Comparison of ENCODE assay signal across 19 cellular contexts in genomic region chr9:79700607-79701330, GRCh38.
A peak's percentile ranks its signal among the peaks of the same experiment; 100 is the strongest.
DNase-seq lines count a peak whose midpoint lies in the region; ATAC-seq and TF ChIP-seq lines count a peak whose summit lies in the region.
"Had no signal": no experiment of that assay in that cellular context is flagged by ENCODE, and none has a peak within 500 bp of the region (broad histone marks: within the 10 kb centered on the region; RNA-seq: fewer than 3 reads in every experiment).

No MANE protein-coding gene starts in this region.

- H3K36me3 Mint-ChIP-seq in endodermal cell (ENCODE audit: low read depth), result peaks cover 5% of the 10 kb centered on the region

- TF ChIP-seq CTCF in GM20000 (IDR thresholded peaks at IDR 0.05; ENCODE audit: extremely low read depth, missing control alignments) (no peak), endodermal cell (conservative IDR thresholded peaks at IDR 0.05) (no peak)

- no peaks in the 10 kb centered on the region for H3K9me3 Mint-ChIP-seq in endodermal cell

- no peak overlapping the region for H3K27ac Mint-ChIP-seq in endodermal cell

- 75 to 98% methylated on average over 1 to 3 of the region's 3 CpGs for WGBS in endodermal cell (ENCODE audit: insufficient coverage in 1 of 2, insufficient read length in 1 of 2), 2 experiments

- no peak overlapping the region for H3K9ac ChIP-seq in endodermal cell (ENCODE audit: extremely low read depth, low read length, poor library complexity, severe bottlenecking)
- H3K9ac ChIP-seq: BLaER1 treated with 17β-estradiol and CSF1 and Interleukin-3, amounts not matched to agents 10 nM and 100 nM had no signal

- no peak for ATAC-seq in GM18502 (IDR thresholded peaks at IDR 0.05; ENCODE audit: poor library complexity, unreplicated experiment)
- ATAC-seq: K562 had no signal

- H3K4me3 Mint-ChIP-seq in endodermal cell, result no peak overlapping the region

- no peaks in the 10 kb centered on the region for H3K27me3 Mint-ChIP-seq in endodermal cell (ENCODE audit: insufficient read depth)

- no peak overlapping the region for H3K27ac ChIP-seq in endodermal cell (ENCODE audit: low read depth, low read length)
- H3K27ac ChIP-seq: 22Rv1, PC-9, SJSA1 had no signal

- H3K27me3 ChIP-seq in endodermal cell (ENCODE audit: control insufficient read depth, insufficient read depth, low read length, poor library complexity, severe bottlenecking), result no peaks in the 10 kb centered on the region
- H3K27me3 ChIP-seq: BLaER1 treated with 17β-estradiol and CSF1 and Interleukin-3, amounts not matched to agents 10 nM and 100 nM; SJSA1 had no signal

- peaks cover 9% of the 10 kb centered on the region for H3K36me3 ChIP-seq in endodermal cell (ENCODE audit: control insufficient read depth, insufficient read depth, low read length)

- no peaks in the 10 kb centered on the region for H3K9me3 ChIP-seq in endodermal cell (ENCODE audit: control insufficient read depth, low read length)
- H3K9me3 ChIP-seq: BLaER1 treated with 17β-estradiol and CSF1 and Interleukin-3, amounts not matched to agents 10 nM and 100 nM; SJSA1 had no signal

- H3K4me1 Mint-ChIP-seq in endodermal cell, result no peaks in the 10 kb centered on the region

- no peaks in the 10 kb centered on the region for H3K4me1 ChIP-seq in endodermal cell (ENCODE audit: control insufficient read depth, insufficient read depth, low read length)
- H3K4me1 ChIP-seq: SJSA1 had no signal

- DNase-seq in DMS 273 (lab: John Stamatoyannopoulos, UW; ENCODE audit: unreplicated experiment), result peak; percentile 5
- no peak for DNase-seq in DMS 273 treated with DMSO at 0.1 percent for 48 hours (lab: John Stamatoyannopoulos, UW)
- peak; percentile 49 for DNase-seq in NCI-H1105 treated with DMSO at 0.1 percent for 48 hours (lab: John Stamatoyannopoulos, UW)
- peak; percentile 50 for DNase-seq in fibroblast of peridontal ligament (ENCODE audit: extremely low read depth)
- DNase-seq in KBM-7, result no peak
- no peak for DNase-seq in GM20000 (ENCODE audit: low spot score)
- DNase-seq in endodermal cell, result no peak
- DNase-seq: DMS79 treated with DMSO at 0.1 percent for 48 hours, GOT3, NCI-H1436 treated with DMSO at 0.1 percent for 48 hours, NCI-H2029 treated with DMSO at 0.1 percent for 48 hours, NCI-H510A, NCI-H82, PC-9 had no signal

- in situ Hi-C loops in KBM-7 (cut with MboI; ENCODE audit: low pct_unique_long_range_greater_than_20kb, low sequenced_read_pairs), result no loop called here

- no peak overlapping the region for H3K4me3 ChIP-seq in endodermal cell (ENCODE audit: low read length)
- H3K4me3 ChIP-seq: BLaER1 treated with 17β-estradiol and CSF1 and Interleukin-3, amounts not matched to agents 10 nM and 100 nM; K562; PC-9; SJSA1 had no signal

Comparison
In these comparisons a context has a peak if more than half of its experiments do, and no peak if none do; other contexts are left out.
1. DNase-seq: peak in DMS 273 (single experiment), NCI-H1105 treated with DMSO at 0.1 percent for 48 hours (single experiment) and fibroblast of peridontal ligament (single experiment); none in DMS 273 treated with DMSO at 0.1 percent for 48 hours (single experiment), KBM-7 (single experiment), GM20000 (single experiment) and endodermal cell (single experiment).